Comparison of ENCODE assay signal across 8 cellular contexts in genomic region chr7:129607471-129608120, GRCh38. TPM values are rescaled to one million over a fixed set of nuclear protein-coding genes. Genes with fewer than 3 reads are reported as not detected.
A peak's percentile ranks its signal among the peaks of the same experiment; 100 is the strongest.
DNase-seq lines count a peak whose midpoint lies in the region; ATAC-seq and TF ChIP-seq lines count a peak whose summit lies in the region.

No MANE protein-coding gene starts in this region.

- peak; percentile 60 to 67 for DNase-seq in AML-193 (lab: John Stamatoyannopoulos, UW)
- DNase-seq in GM13976 (ENCODE audit: low spot score): peak; percentile 62
- peak; percentile 30 for DNase-seq in Panc1 (ENCODE audit: low read depth, low spot score)
- DNase-seq in astrocyte of the cerebellum (ENCODE audit: low read depth): no peak
- DNase-seq in myocyte (ENCODE audit: low read depth): peak; percentile 57
- DNase-seq in NCI-H524 treated with DMSO at 0.1 percent for 48 hours (lab: John Stamatoyannopoulos, UW): no peak

- ATAC-seq in Panc1: no peak
- no peak for ATAC-seq in HG03025 (IDR thresholded peaks at IDR 0.05; ENCODE audit: low FRiP score, unreplicated experiment)
- no peak for ATAC-seq in GM21528 (IDR thresholded peaks at IDR 0.05; ENCODE audit: low FRiP score, unreplicated experiment)

- H3K4me3 ChIP-seq in Panc1 (ENCODE audit: low read depth in 2 of 2, low read length in 2 of 2) (no peak overlapping the region), astrocyte of the cerebellum (ENCODE audit: low read depth, low read length) (no peak overlapping the region)

- H3K4me1 ChIP-seq in Panc1 (ENCODE audit: control insufficient read depth, insufficient read depth, low read length): peaks cover 4% of the 10 kb centered on the region; the same call in 1 of the 2 replicates

- no TSS peak for BruUV-seq in Panc1 (replicated peaks; lab: Mats Ljungman, UMichigan)

- in situ Hi-C loops in GM13976 (cut with MboI; ENCODE audit: low sequenced_read_pairs, unreplicated experiment): no loop called here
- in situ Hi-C loops in Panc1 (cut with HindIII; ENCODE audit: low pct_unique_long_range_greater_than_20kb, low sequenced_read_pairs): no loop called here
- in situ Hi-C loops in astrocyte of the cerebellum (cut with HindIII; ENCODE audit: low sequenced_read_pairs): no loop called here

- intact Hi-C loops in Panc1 (cut with micrococcal nuclease; ENCODE audit: unreplicated experiment): no loop called here

- no peaks in the 10 kb centered on the region for H3K9me3 ChIP-seq in Panc1 (ENCODE audit: control insufficient read depth, insufficient read depth, low read depth, low read length)

- H3K27ac ChIP-seq in Panc1 (ENCODE audit: low read length): no peak overlapping the region

- POLR2A ChIA-PET in Panc1 (lab: Charles Lee): interaction anchor here (0.6 kb wide), 1 partner anchor 831 kb away, joined by 9 read pairs; no protein-coding TSS in a partner anchor

- no peaks in the 10 kb centered on the region for H3K27me3 ChIP-seq in Panc1 (ENCODE audit: control insufficient read depth, insufficient read depth, low read length)

- no peaks in the 10 kb centered on the region; the same call in 1 of the 2 replicates for H3K36me3 ChIP-seq in Panc1 (ENCODE audit: control insufficient read depth, insufficient read depth, low read length)

- TF ChIP-seq CTCF in GM13976 (IDR thresholded peaks at IDR 0.05; ENCODE audit: borderline replicate concordance, control extremely low read depth, extremely low read depth, insufficient read depth, missing control alignments): peak; percentile 41
- peak; percentile 80 for TF ChIP-seq CTCF in Panc1 (IDR thresholded peaks at IDR 0.05)
- TF ChIP-seq CTCF in astrocyte of the cerebellum (IDR thresholded peaks at IDR 0.05; ENCODE audit: low read depth, low read length, missing control alignments): peak; percentile 59

- CTCF ChIA-PET in Panc1 (lab: Charles Lee): interaction anchor here (1.0 kb wide), 1 partner anchor 217 kb away, joined by 3 read pairs; no protein-coding TSS in a partner anchor

RNA-seq across cellular contexts. Expression of gene NRF1, which starts 3.9 kb away (rescaled TPM):
- total RNA-seq in Panc1 (2021; ENCODE audit: unreplicated experiment) (14.0 TPM), myocyte (14.2 and 15.1 TPM in 2 replicates)
- polyA plus RNA-seq in Panc1 (2012; ENCODE audit: insufficient read length): 9.8 TPM
- polyA plus RNA-seq in myocyte (2012): 16.3 TPM

Comparison
In these comparisons a context has a peak if more than half of its experiments do, and no peak if none do; other contexts are left out.
1. DNase-seq: peak in AML-193 (2 of 2), GM13976 (single experiment), Panc1 (single experiment) and myocyte (single experiment); none in astrocyte of the cerebellum (single experiment) and NCI-H524 treated with DMSO at 0.1 percent for 48 hours (single experiment).
2. Peak in every context shown above with its lines, with median percentiles within 50 percentile points of each other: CTCF ChIP-seq.